25 cellular contexts compared by ENCODE assay signal in the genomic region with DNA sequence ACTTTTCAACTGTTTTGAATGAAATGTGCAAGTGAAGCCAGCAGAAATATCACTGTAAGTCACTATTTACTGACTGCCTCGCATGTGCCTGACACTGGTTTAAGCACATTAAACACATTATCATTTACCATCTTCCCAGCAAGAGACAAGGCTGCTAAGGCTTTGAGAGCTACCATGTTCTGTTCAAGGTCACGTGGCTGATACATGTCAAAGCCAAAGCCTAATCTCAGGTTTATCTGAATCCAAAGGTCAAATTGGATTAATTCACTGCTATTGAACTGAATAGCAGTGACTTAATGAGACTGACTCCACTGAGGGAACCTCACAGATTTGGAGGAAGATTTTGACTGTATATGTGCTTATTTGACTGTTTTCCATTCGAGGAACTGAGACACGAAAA. TPM values are rescaled to one million over a fixed set of nuclear protein-coding genes. Genes with fewer than 3 reads are reported as not detected.
DNase-seq lines count a peak whose midpoint lies in the region; ATAC-seq, FAIRE-seq and TF ChIP-seq lines count a peak whose summit lies in the region.
"Had no signal": no experiment of that assay in that cellular context is flagged by ENCODE, and none has a peak within 500 bp of the region (broad histone marks: within the 10 kb centered on the region; RNA-seq: fewer than 3 reads in every experiment).

No MANE protein-coding gene starts in this region.

- TF ChIP-seq RAD21 in K562 (CRISPR knock-in tag; conservative IDR thresholded peaks at IDR 0.05 in 1 of 2, IDR thresholded peaks at IDR 0.05 in 1 of 2), result no peak

- intact Hi-C loops in left ventricle myocardium inferior (cut with micrococcal nuclease) (no loop called here), Right ventricle myocardium superior (cut with DNase I) (no loop called here), K562 (cut with micrococcal nuclease) (no loop called here), right lobe of liver (cut with DNase I) (no loop called here)
- intact Hi-C loops in activated naive CD4-positive, alpha-beta T cell treated with anti-CD3 and anti-CD28 coated beads for 36 hours (cut with micrococcal nuclease), result no loop called here

- FAIRE-seq in K562 (lab: Jason Lieb, UNC), result no peak
- FAIRE-seq: A549, G401.6, HTR-8/SVneo had no signal

- no peaks in the 10 kb centered on the region for H3K79me2 ChIP-seq in K562 (ENCODE audit: control insufficient read depth, insufficient read depth, low read length)

- TF ChIP-seq CTCF in left ventricle myocardium inferior (IDR thresholded peaks at IDR 0.05; ENCODE audit: borderline replicate concordance), result no peak
- no peak for TF ChIP-seq CTCF in K562 (IDR thresholded peaks at IDR 0.05 in 2 of 3, conservative IDR thresholded peaks at IDR 0.05 in 1 of 3; ENCODE audit: insufficient read depth in 2 of 3, low read depth in 1 of 3, low read length in 3 of 3)
- no peak for TF ChIP-seq CTCF in right lobe of liver (IDR thresholded peaks at IDR 0.05)

- in situ Hi-C loops in K562 (cut with MboI), result no loop called here

- TF ChIP-seq EP300 in K562 (IDR thresholded peaks at IDR 0.05; ENCODE audit: low read length), result no peak

- no peak overlapping the region for H3K9ac ChIP-seq in K562 (ENCODE audit: insufficient read depth in 1 of 2, low read depth in 2 of 2, low read length in 2 of 2)
- H3K9ac ChIP-seq: KMS-11 had no signal

- no peak for DNase-seq in left ventricle myocardium inferior
- no peak for DNase-seq in Right ventricle myocardium superior
- DNase-seq in NCI-H82 (lab: John Stamatoyannopoulos, UW), result peak; percentile 96
- no peak for DNase-seq in K562 (ENCODE audit: extremely low read depth in 1 of 4, low spot score in 3 of 4)
- no peak for DNase-seq in right lobe of liver
- no peak for DNase-seq in activated T-cell treated with anti-CD3 and anti-CD28 coated beads, Interleukin-2, amount 50 U/mL, for 4 hours
- no peak for DNase-seq in NCI-H1694 (lab: John Stamatoyannopoulos, UW)
- DNase-seq in activated naive CD4-positive, alpha-beta T cell treated with anti-CD3 and anti-CD28 coated beads for 36 hours, result no peak
- DNase-seq: AML-193; CD4-positive, alpha-beta memory T cell; COR-L47; H9; MM.1S; NCI-H2029 treated with DMSO at 0.1 percent for 48 hours; NCI-H446 treated with DMSO at 0.1 percent for 48 hours; NCI-H526; SIG-M5 had no signal

- H2AFZ ChIP-seq in K562 (ENCODE audit: low read depth, low read length), result no peak overlapping the region
- H2AFZ ChIP-seq: GM23338 had no signal

- TF ChIP-seq POLR2A in K562 (conservative IDR thresholded peaks at IDR 0.05) (no peak), right lobe of liver (IDR thresholded peaks at IDR 0.05) (no peak)

- no peaks in the 10 kb centered on the region for H3K9me3 ChIP-seq in left ventricle myocardium inferior (replicated peaks)
- H3K9me3 ChIP-seq in K562 (replicated peaks; ENCODE audit: control insufficient read depth, insufficient read depth, low read depth, low read length), result no peaks in the 10 kb centered on the region
- no peaks in the 10 kb centered on the region for H3K9me3 ChIP-seq in right lobe of liver
- H3K9me3 ChIP-seq: A549; BLaER1 treated with 17β-estradiol and CSF1 and Interleukin-3, amounts not matched to agents 10 nM and 100 nM had no signal

- no peaks in the 10 kb centered on the region for H3K36me3 Mint-ChIP-seq in activated T-cell treated with anti-CD3 and anti-CD28 coated beads, Interleukin-2, amount 50 U/mL, for 4 hours (ENCODE audit: insufficient read depth)
- H3K36me3 Mint-ChIP-seq in activated naive CD4-positive, alpha-beta T cell treated with anti-CD3 and anti-CD28 coated beads for 36 hours (ENCODE audit: low read depth), result no peaks in the 10 kb centered on the region
- H3K36me3 Mint-ChIP-seq: CD4-positive, alpha-beta memory T cell had no signal

- peaks cover 88% of the 10 kb centered on the region for H3K4me1 ChIP-seq in left ventricle myocardium inferior
- H3K4me1 ChIP-seq in K562 (replicated peaks in 1 of 2; ENCODE audit: control insufficient read depth in 2 of 2, insufficient read depth in 2 of 2, low read length in 2 of 2), result no peaks in the 10 kb centered on the region
- peaks cover 0 to 18% (median 0%) of the 10 kb centered on the region in 4 donors for H3K4me1 ChIP-seq in right lobe of liver
- H3K4me1 ChIP-seq: A549 had no signal

- H3K27ac Mint-ChIP-seq in activated naive CD4-positive, alpha-beta T cell treated with anti-CD3 and anti-CD28 coated beads for 36 hours, result no peak overlapping the region
- H3K27ac Mint-ChIP-seq: CD4-positive, alpha-beta memory T cell; GM23338; H9 had no signal

- no peak overlapping the region for H3K4me3 Mint-ChIP-seq in activated T-cell treated with anti-CD3 and anti-CD28 coated beads, Interleukin-2, amount 50 U/mL, for 4 hours
- no peak overlapping the region for H3K4me3 Mint-ChIP-seq in activated naive CD4-positive, alpha-beta T cell treated with anti-CD3 and anti-CD28 coated beads for 36 hours
- H3K4me3 Mint-ChIP-seq: CD4-positive, alpha-beta memory T cell; GM23338; H9 had no signal

- H4K20me1 ChIP-seq in K562 (replicated peaks; ENCODE audit: control insufficient read depth, insufficient read depth, low read length), result no peaks in the 10 kb centered on the region
- H4K20me1 ChIP-seq: BLaER1 treated with 17β-estradiol and CSF1 and Interleukin-3, amounts not matched to agents 10 nM and 100 nM had no signal

- no peaks in the 10 kb centered on the region for H3K36me3 ChIP-seq in left ventricle myocardium inferior
- H3K36me3 ChIP-seq in K562 (ENCODE audit: control insufficient read depth, insufficient read depth, low read length), result no peaks in the 10 kb centered on the region
- no peaks in the 10 kb centered on the region for H3K36me3 ChIP-seq in right lobe of liver
- H3K36me3 ChIP-seq: BLaER1 treated with 17β-estradiol and CSF1 and Interleukin-3, amounts not matched to agents 10 nM and 100 nM had no signal

- CTCF ChIA-PET in K562 (lab: Yijun Ruan, JAX; ENCODE audit: low intra/inter-chr PET ratio), result interaction anchor here (5.4 kb wide), 1 partner anchor 132 kb away, joined by 47 read pairs; no protein-coding TSS in a partner anchor
- CTCF ChIA-PET in activated naive CD4-positive, alpha-beta T cell treated with anti-CD3 and anti-CD28 coated beads for 36 hours (lab: Charles Lee), result interaction anchor here (0.6 to 8.1 kb wide), 9 partner anchors 23 to 222 kb away, joined by 3 to 163 read pairs (median 5); no protein-coding TSS in a partner anchor

- H3K9me3 Mint-ChIP-seq in activated T-cell treated with anti-CD3 and anti-CD28 coated beads, Interleukin-2, amount 50 U/mL, for 4 hours, result no peaks in the 10 kb centered on the region
- H3K9me3 Mint-ChIP-seq in activated naive CD4-positive, alpha-beta T cell treated with anti-CD3 and anti-CD28 coated beads for 36 hours, result no peaks in the 10 kb centered on the region
- H3K9me3 Mint-ChIP-seq: CD4-positive, alpha-beta memory T cell; GM23338; H9 had no signal

- H3K27me3 ChIP-seq in left ventricle myocardium inferior (ENCODE audit: low read depth) (no peaks in the 10 kb centered on the region), K562 (ENCODE audit: control insufficient read depth in 2 of 2, insufficient read depth in 2 of 2, low read length in 2 of 2) (peaks cover 0 to 5% of the 10 kb centered on the region in 2 experiments; a peak in 1 of 5 replicates), right lobe of liver (no peaks in the 10 kb centered on the region)
- H3K27me3 ChIP-seq: BLaER1 treated with 17β-estradiol and CSF1 and Interleukin-3, amounts not matched to agents 10 nM and 100 nM had no signal

- peaks cover 12% of the 10 kb centered on the region for H3K4me1 Mint-ChIP-seq in activated T-cell treated with anti-CD3 and anti-CD28 coated beads, Interleukin-2, amount 50 U/mL, for 4 hours (ENCODE audit: low read depth)
- peaks cover 13% of the 10 kb centered on the region for H3K4me1 Mint-ChIP-seq in activated naive CD4-positive, alpha-beta T cell treated with anti-CD3 and anti-CD28 coated beads for 36 hours (ENCODE audit: low read depth)

- peaks cover 7% of the 10 kb centered on the region for H3K27me3 Mint-ChIP-seq in activated T-cell treated with anti-CD3 and anti-CD28 coated beads, Interleukin-2, amount 50 U/mL, for 4 hours (ENCODE audit: low read depth)
- peaks cover 4% of the 10 kb centered on the region for H3K27me3 Mint-ChIP-seq in activated naive CD4-positive, alpha-beta T cell treated with anti-CD3 and anti-CD28 coated beads for 36 hours (ENCODE audit: low read depth)

- no peak for ATAC-seq in Right ventricle myocardium superior (ENCODE audit: poor library complexity)
- ATAC-seq in K562, result no peak
- peak; percentile 18 to 62 (median 42) for ATAC-seq in right lobe of liver
- no peak for ATAC-seq in activated T-cell treated with anti-CD3 and anti-CD28 coated beads, Interleukin-2, amount 50 U/mL, for 4 hours
- ATAC-seq: A549, GM23338, Panc1 had no signal

- H3K4me2 ChIP-seq in K562 (ENCODE audit: insufficient read depth, low read length), result no peak overlapping the region
- H3K4me2 ChIP-seq: A549, GM23338, KMS-11 had no signal

- H3K27ac ChIP-seq in left ventricle myocardium inferior (replicated peaks) (peak overlapping the region; percentile 88), K562 (ENCODE audit: extremely low read depth, low read depth, low read length) (no peak overlapping the region), right lobe of liver (no peak overlapping the region)
- H3K27ac ChIP-seq: A549, KMS-11, RWPE1 had no signal

- WGBS in K562 (ENCODE audit: insufficient coverage, low coverage, missing lambda C conversion rate), result 0% methylated on average over 4 of the region's 4 CpGs
- 49% methylated on average over 4 of the region's 4 CpGs for WGBS in right lobe of liver (ENCODE audit: insufficient coverage, low coverage, low lambda C conversion rate, missing lambda C conversion rate)

- BruUV-seq in K562 (replicated peaks; lab: Mats Ljungman, UMichigan), result no TSS peak

- H3K4me3 ChIP-seq in left ventricle myocardium inferior (peak overlapping the region; percentile 42), K562 (no peak overlapping the region), right lobe of liver (no peak overlapping the region)
- H3K4me3 ChIP-seq: A549; BLaER1 treated with 17β-estradiol and CSF1 and Interleukin-3, amounts not matched to agents 10 nM and 100 nM; GM23338 had no signal

- H3K9me1 ChIP-seq in K562 (ENCODE audit: control insufficient read depth, insufficient read depth, low read length), result no peaks in the 10 kb centered on the region

- POLR2A ChIA-PET in K562 (lab: Yijun Ruan, JAX), result no interaction called here

RNA-seq across cellular contexts. Expression of a gene that starts 23.6 kb away (rescaled TPM):
- total RNA-seq in left ventricle myocardium inferior, result 35.7 TPM
- 32.5 TPM for total RNA-seq in Right ventricle myocardium superior
- total RNA-seq in K562 (2011; cell fraction: chromatin; rRNA removed; ENCODE audit: low replicate concordance), result 4.3 and 6.8 TPM in 2 replicates
- 1.7 and 2.0 TPM in 2 replicates for total RNA-seq in K562 (2011; cell fraction: nucleolus; rRNA removed)
- total RNA-seq in K562 (2011; cell fraction: nucleoplasm; rRNA removed), result 2.0 and 4.5 TPM in 2 replicates
- 0.18 and 0.29 TPM in 2 replicates for total RNA-seq in K562 (2014; rRNA removed)
- total RNA-seq in K562 (2014; rRNA removed; fragmentation: Illumina TruSeq; extraction: Trizol), result 0.69 and 1.1 TPM in 2 replicates
- 0.34 and 0.69 TPM in 2 replicates for total RNA-seq in K562 (2015; rRNA removed; fragmentation: Illumina TruSeq; extraction: Trizol)
- 0.92 and 1.1 TPM in 2 replicates for total RNA-seq in K562 (2021)
- 0.11 and 0.13 TPM in 2 replicates for polyA plus RNA-seq in K562 (2011; rRNA removed)
- 0.13 and 0.18 TPM in 2 replicates for polyA plus RNA-seq in K562 (2011; cell fraction: cytosol; rRNA removed)
- polyA plus RNA-seq in K562 (2011; cell fraction: nucleus; rRNA removed), result 0.21 and 0.70 TPM in 2 replicates
- 0.55 and 2.4 TPM in 2 replicates for polyA plus RNA-seq in K562 (2012)
- 0.55 and 1.0 TPM in 2 replicates for polyA plus RNA-seq in K562 (2014; fragmentation: Illumina TruSeq; extraction: Trizol)
- under 1 TPM; 0.23 to 0.53 TPM for polyA plus RNA-seq in K562 (2014; fragmentation: Nextera tagmentation; extraction: Ambion mirVana)
- polyA plus RNA-seq in K562 (2014; rRNA removed), result 0.40 and 0.56 TPM in 2 replicates
- 0.90 and 1.4 TPM in 2 replicates for polyA minus RNA-seq in K562 (2011; rRNA and poly(A)+ RNA removed)
- polyA minus RNA-seq in K562 (2011; cell fraction: cytosol; rRNA and poly(A)+ RNA removed), result 0.86 TPM in 1 of 2 replicates, not detected in the other
- 1.3 and 2.3 TPM in 2 replicates for polyA minus RNA-seq in K562 (2011; cell fraction: nucleus; rRNA and poly(A)+ RNA removed)
- 10 to 100 TPM in 2 of 6 experiments, 1 to 10 TPM in 4; 6.7 to 14.5 (median 8.3) TPM for total RNA-seq in right lobe of liver
- total RNA-seq in activated T-cell treated with anti-CD3 and anti-CD28 coated beads, Interleukin-2, amount 50 U/mL, for 4 hours, result 10 to 100 TPM in 1 of 3 donors, 1 to 10 TPM in 2; 9.1 to 11.7 (median 9.7) TPM
- total RNA-seq in activated naive CD4-positive, alpha-beta T cell treated with anti-CD3 and anti-CD28 coated beads for 36 hours, result 10 to 100 TPM; 17.0 to 19.5 TPM

Comparison
In these comparisons a context has a peak if more than half of its experiments do, and no peak if none do; other contexts are left out.
1. ATAC-seq: peak in right lobe of liver (4 of 4); none in Right ventricle myocardium superior (single experiment), K562 (single experiment) and activated T-cell treated with anti-CD3 and anti-CD28 coated beads, Interleukin-2, amount 50 U/mL, for 4 hours (0 of 2).